In the genomic region with DNA sequence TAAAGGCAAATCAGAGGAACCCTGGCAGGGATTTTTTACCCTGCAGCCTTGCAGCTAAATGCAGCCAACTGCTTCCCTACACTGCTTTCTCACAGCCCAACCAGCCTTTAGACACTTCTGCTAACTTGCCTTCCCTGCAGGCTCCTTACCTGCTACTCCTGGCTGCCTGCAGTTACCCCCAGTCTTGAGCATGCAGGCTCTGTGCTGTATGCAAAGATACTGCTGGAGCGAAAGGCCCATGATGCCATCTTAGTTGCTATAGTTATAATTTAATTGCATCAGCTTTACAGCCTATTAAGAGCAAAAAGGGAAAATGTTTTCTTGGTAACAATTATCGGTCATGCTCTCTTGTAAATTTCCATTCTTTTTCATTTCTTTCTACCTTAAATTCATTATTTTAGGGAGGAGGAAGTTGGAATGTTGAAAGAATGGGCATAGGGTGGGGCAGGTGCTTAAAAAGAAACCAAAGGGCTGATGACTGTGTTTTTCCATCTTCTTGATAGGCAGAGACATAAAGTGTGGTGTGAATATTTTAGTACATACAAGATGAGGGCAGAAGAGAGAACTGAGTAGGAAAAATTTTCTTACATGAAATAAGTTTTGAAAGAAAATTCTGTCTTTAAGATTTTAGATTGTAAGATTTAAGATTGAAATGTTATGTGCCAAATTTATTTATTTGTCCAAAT, we compare ENCODE assay signal across 1 cellular context.
TF ChIP-seq lines count a peak whose summit lies in the region.

No MANE protein-coding gene starts in this region.

TF ChIP-seq in WTC11, 78 proteins besides CTCF, POLR2A, EP300 and RAD21 (continued from another document):
- TF ChIP-seq, protein P1, sequence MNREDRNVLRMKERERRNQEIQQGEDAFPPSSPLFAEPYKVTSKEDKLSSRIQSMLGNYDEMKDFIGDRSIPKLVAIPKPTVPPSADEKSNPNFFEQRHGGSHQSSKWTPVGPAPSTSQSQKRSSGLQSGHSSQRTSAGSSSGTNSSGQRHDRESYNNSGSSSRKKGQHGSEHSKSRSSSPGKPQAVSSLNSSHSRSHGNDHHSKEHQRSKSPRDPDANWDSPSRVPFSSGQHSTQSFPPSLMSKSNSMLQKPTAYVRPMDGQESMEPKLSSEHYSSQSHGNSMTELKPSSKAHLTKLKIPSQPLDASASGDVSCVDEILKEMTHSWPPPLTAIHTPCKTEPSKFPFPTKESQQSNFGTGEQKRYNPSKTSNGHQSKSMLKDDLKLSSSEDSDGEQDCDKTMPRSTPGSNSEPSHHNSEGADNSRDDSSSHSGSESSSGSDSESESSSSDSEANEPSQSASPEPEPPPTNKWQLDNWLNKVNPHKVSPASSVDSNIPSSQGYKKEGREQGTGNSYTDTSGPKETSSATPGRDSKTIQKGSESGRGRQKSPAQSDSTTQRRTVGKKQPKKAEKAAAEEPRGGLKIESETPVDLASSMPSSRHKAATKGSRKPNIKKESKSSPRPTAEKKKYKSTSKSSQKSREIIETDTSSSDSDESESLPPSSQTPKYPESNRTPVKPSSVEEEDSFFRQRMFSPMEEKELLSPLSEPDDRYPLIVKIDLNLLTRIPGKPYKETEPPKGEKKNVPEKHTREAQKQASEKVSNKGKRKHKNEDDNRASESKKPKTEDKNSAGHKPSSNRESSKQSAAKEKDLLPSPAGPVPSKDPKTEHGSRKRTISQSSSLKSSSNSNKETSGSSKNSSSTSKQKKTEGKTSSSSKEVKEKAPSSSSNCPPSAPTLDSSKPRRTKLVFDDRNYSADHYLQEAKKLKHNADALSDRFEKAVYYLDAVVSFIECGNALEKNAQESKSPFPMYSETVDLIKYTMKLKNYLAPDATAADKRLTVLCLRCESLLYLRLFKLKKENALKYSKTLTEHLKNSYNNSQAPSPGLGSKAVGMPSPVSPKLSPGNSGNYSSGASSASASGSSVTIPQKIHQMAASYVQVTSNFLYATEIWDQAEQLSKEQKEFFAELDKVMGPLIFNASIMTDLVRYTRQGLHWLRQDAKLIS (CRISPR knock-in tag; IDR thresholded peaks at IDR 0.05; ENCODE audit: borderline replicate concordance) = no peak
- TF ChIP-seq USF1 (CRISPR knock-in tag; IDR thresholded peaks at IDR 0.05) (no peak), GRHL2 (CRISPR knock-in tag; IDR thresholded peaks at IDR 0.05; ENCODE audit: insufficient replicate concordance, severe bottlenecking) (no peak), MYBL2 (CRISPR knock-in tag; IDR thresholded peaks at IDR 0.05) (no peak), MXD4 (CRISPR knock-in tag; IDR thresholded peaks at IDR 0.05; ENCODE audit: borderline replicate concordance) (no peak), SMAD3 (CRISPR knock-in tag; IDR thresholded peaks at IDR 0.05; ENCODE audit: borderline replicate concordance) (no peak), CREM (CRISPR knock-in tag; IDR thresholded peaks at IDR 0.05) (no peak), SP1 (CRISPR knock-in tag; conservative IDR thresholded peaks at IDR 0.05) (no peak), ZNF232 (CRISPR knock-in tag; IDR thresholded peaks at IDR 0.05) (no peak), ATF1 (CRISPR knock-in tag; IDR thresholded peaks at IDR 0.05) (no peak), FOXK1 (CRISPR knock-in tag; IDR thresholded peaks at IDR 0.05) (no peak)
- TF ChIP-seq, protein P2, sequence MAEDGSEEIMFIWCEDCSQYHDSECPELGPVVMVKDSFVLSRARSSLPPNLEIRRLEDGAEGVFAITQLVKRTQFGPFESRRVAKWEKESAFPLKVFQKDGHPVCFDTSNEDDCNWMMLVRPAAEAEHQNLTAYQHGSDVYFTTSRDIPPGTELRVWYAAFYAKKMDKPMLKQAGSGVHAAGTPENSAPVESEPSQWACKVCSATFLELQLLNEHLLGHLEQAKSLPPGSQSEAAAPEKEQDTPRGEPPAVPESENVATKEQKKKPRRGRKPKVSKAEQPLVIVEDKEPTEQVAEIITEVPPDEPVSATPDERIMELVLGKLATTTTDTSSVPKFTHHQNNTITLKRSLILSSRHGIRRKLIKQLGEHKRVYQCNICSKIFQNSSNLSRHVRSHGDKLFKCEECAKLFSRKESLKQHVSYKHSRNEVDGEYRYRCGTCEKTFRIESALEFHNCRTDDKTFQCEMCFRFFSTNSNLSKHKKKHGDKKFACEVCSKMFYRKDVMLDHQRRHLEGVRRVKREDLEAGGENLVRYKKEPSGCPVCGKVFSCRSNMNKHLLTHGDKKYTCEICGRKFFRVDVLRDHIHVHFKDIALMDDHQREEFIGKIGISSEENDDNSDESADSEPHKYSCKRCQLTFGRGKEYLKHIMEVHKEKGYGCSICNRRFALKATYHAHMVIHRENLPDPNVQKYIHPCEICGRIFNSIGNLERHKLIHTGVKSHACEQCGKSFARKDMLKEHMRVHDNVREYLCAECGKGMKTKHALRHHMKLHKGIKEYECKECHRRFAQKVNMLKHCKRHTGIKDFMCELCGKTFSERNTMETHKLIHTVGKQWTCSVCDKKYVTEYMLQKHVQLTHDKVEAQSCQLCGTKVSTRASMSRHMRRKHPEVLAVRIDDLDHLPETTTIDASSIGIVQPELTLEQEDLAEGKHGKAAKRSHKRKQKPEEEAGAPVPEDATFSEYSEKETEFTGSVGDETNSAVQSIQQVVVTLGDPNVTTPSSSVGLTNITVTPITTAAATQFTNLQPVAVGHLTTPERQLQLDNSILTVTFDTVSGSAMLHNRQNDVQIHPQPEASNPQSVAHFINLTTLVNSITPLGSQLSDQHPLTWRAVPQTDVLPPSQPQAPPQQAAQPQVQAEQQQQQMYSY (CRISPR knock-in tag; IDR thresholded peaks at IDR 0.05) = no peak
